ENCODE assay signal across 28 cellular contexts in genomic region chr13:34749046-34749445, GRCh38.
DNase-seq lines count a peak whose midpoint lies in the region; ATAC-seq and TF ChIP-seq lines count a peak whose summit lies in the region.
"Had no signal": no experiment of that assay in that cellular context is flagged by ENCODE, and none has a peak within 500 bp of the region (broad histone marks: within the 10 kb centered on the region; RNA-seq: fewer than 3 reads in every experiment).

No MANE protein-coding gene starts in this region.

- H2AK5ac ChIP-seq in mesendoderm (ENCODE audit: low read length): no peak overlapping the region

- no peak overlapping the region for H3K4me3 ChIP-seq in heart right ventricle
- H3K4me3 ChIP-seq in mesendoderm (ENCODE audit: low read length): no peak overlapping the region
- H3K4me3 ChIP-seq in uterus: no peak overlapping the region
- H3K4me3 ChIP-seq: right atrium auricular region, upper lobe of right lung had no signal

- WGBS in heart right ventricle, 2 donors: 94 to 96% methylated on average over 8 of the region's 8 CpGs
- WGBS in mesendoderm (ENCODE audit: extremely low coverage, insufficient coverage, low lambda C conversion rate): no CpG with 5 or more reads among the region's 8 CpGs

- no peak overlapping the region for H3K4me3 Mint-ChIP-seq in HFFc6
- H3K4me3 Mint-ChIP-seq: activated CD4-positive, alpha-beta T cell treated with anti-CD3 and anti-CD28 coated beads for 36 hours; activated naive CD4-positive, alpha-beta T cell treated with anti-CD3 and anti-CD28 coated beads, Interleukin-2, amount 10 ng/mL, durations not matched to agents 7 days and 5 days; activated T-cell treated with anti-CD3 and anti-CD28 coated beads, Interleukin-2, amount 50 U/mL, for 72 hours; IgD-negative memory B cell; memory B cell; natural killer cell; stimulated activated naive CD8-positive, alpha-beta T cell treated with anti-CD3 and anti-CD28 coated beads, Interleukin-15, amount 100 ng/mL, for 72 hours had no signal

- H3K27me3 ChIP-seq in heart right ventricle (no peaks in the 10 kb centered on the region), mesendoderm (ENCODE audit: insufficient read depth, low read length, poor library complexity) (no peaks in the 10 kb centered on the region), uterus (no peaks in the 10 kb centered on the region)
- H3K27me3 ChIP-seq: BLaER1, right atrium auricular region, upper lobe of right lung had no signal

- DNase-seq in heart right ventricle (no peak), Right ventricle myocardium superior (no peak), mesendoderm (peak; percentile 51), uterus (no peak), HFFc6 (no peak), T-helper 9 cell (no peak)
- DNase-seq: ACHN; activated CD4-positive, alpha-beta T cell treated with anti-CD3 and anti-CD28 coated beads for 36 hours; activated naive CD4-positive, alpha-beta T cell treated with anti-CD3 and anti-CD28 coated beads, Interleukin-2, amount 10 ng/mL, durations not matched to agents 7 days and 5 days; activated T-cell treated with anti-CD3 and anti-CD28 coated beads, Interleukin-2, amount 50 U/mL, for 72 hours; Caco-2; central memory CD4-positive, alpha-beta T cell; erythroblast; foreskin keratinocyte; islet precursor cell; natural killer cell; NCI-H1436 treated with DMSO at 0.1 percent for 48 hours; NCI-H2171; NCI-H774; stimulated activated CD4-positive, alpha-beta T cell treated with anti-CD3 and anti-CD28 coated beads, Interleukin-12 subunit alpha, Interleukin-12 subunit beta, amount 100 ng/mL, for 4 hours; stimulated activated naive CD8-positive, alpha-beta T cell treated with anti-CD3 and anti-CD28 coated beads, Interleukin-15, amount 100 ng/mL, for 72 hours; upper lobe of right lung had no signal

- H3K23ac ChIP-seq in mesendoderm (ENCODE audit: low read length): no peak overlapping the region

- TF ChIP-seq POLR2A in uterus (IDR thresholded peaks at IDR 0.05): no peak

- H3K4ac ChIP-seq in mesendoderm (ENCODE audit: low read depth, low read length): no peak overlapping the region

- no peaks in the 10 kb centered on the region for H3K4me1 Mint-ChIP-seq in HFFc6 (ENCODE audit: low read depth)
- H3K4me1 Mint-ChIP-seq: activated CD4-positive, alpha-beta T cell treated with anti-CD3 and anti-CD28 coated beads for 36 hours; activated naive CD4-positive, alpha-beta T cell treated with anti-CD3 and anti-CD28 coated beads, Interleukin-2, amount 10 ng/mL, durations not matched to agents 7 days and 5 days; memory B cell; natural killer cell had no signal

- H4K5ac ChIP-seq in mesendoderm (ENCODE audit: low read length): no peak overlapping the region

- ATAC-seq in heart right ventricle (no peak), Right ventricle myocardium superior (ENCODE audit: poor library complexity) (no peak), GM21825 (IDR thresholded peaks at IDR 0.05; ENCODE audit: unreplicated experiment) (no peak)
- ATAC-seq: activated CD4-positive, alpha-beta T cell treated with anti-CD3 and anti-CD28 coated beads for 36 hours; activated T-cell treated with anti-CD3 and anti-CD28 coated beads, Interleukin-2, amount 50 U/mL, for 72 hours; natural killer cell; stimulated activated naive CD8-positive, alpha-beta T cell treated with anti-CD3 and anti-CD28 coated beads, Interleukin-15, amount 100 ng/mL, for 72 hours had no signal

- H3K9me3 ChIP-seq in heart right ventricle (peaks cover 0 to 30% (median 0%) of the 10 kb centered on the region in 11 donors), uterus (no peaks in the 10 kb centered on the region)
- H3K9me3 ChIP-seq: Caco-2, upper lobe of right lung had no signal

- H3K9me3 Mint-ChIP-seq in HFFc6: no peaks in the 10 kb centered on the region; the same call in 1 of the 2 replicates
- H3K9me3 Mint-ChIP-seq: activated naive CD4-positive, alpha-beta T cell treated with anti-CD3 and anti-CD28 coated beads, Interleukin-2, amount 10 ng/mL, durations not matched to agents 7 days and 5 days had no signal

- H3K4me1 ChIP-seq in heart right ventricle (peaks cover 11 to 42% (median 28%) of the 10 kb centered on the region in 9 donors), mesendoderm (ENCODE audit: control insufficient read depth, low read depth, low read length) (peaks cover 13% of the 10 kb centered on the region), uterus (peaks cover 0 to 7% of the 10 kb centered on the region in 2 donors)
- H3K4me1 ChIP-seq: Caco-2, foreskin keratinocyte, upper lobe of right lung had no signal

- H3K36me3 ChIP-seq in heart right ventricle (no peaks in the 10 kb centered on the region), mesendoderm (ENCODE audit: control insufficient read depth, insufficient read depth, low read length) (no peaks in the 10 kb centered on the region), uterus (no peaks in the 10 kb centered on the region)
- H3K36me3 ChIP-seq: BLaER1, right atrium auricular region, upper lobe of right lung had no signal

- H3K4me2 ChIP-seq in mesendoderm (ENCODE audit: low read length): no peak overlapping the region

- TF ChIP-seq CTCF in heart right ventricle (IDR thresholded peaks at IDR 0.05): no peak
- no peak for TF ChIP-seq CTCF in VCaP (conservative IDR thresholded peaks at IDR 0.05)
- no peak for TF ChIP-seq CTCF in uterus (IDR thresholded peaks at IDR 0.05)
- no peak for TF ChIP-seq CTCF in HFFc6 (IDR thresholded peaks at IDR 0.05)

- intact Hi-C loops in heart right ventricle (cut with DNase I): loop anchor here in 2 of 10 donors (10.0 kb wide), 2 partner anchors 196 to 584 kb away; partner anchors contain the start of gene NBEA (in 1 of the 2)
- intact Hi-C loops in Right ventricle myocardium superior (cut with DNase I): no loop called here
- intact Hi-C loops in uterus (cut with DNase I; ENCODE audit: low total_unique reads): no loop called here

- H2BK15ac ChIP-seq in mesendoderm (replicated peaks; ENCODE audit: low read depth): peak overlapping the region; percentile 57

- no peaks in the 10 kb centered on the region for H3K79me2 ChIP-seq in mesendoderm (ENCODE audit: control insufficient read depth, insufficient read depth, low read length)

- H4K8ac ChIP-seq in mesendoderm (ENCODE audit: low read depth, low read length): no peak overlapping the region

- peaks cover 3% of the 10 kb centered on the region; the same call in 1 of the 2 replicates for H3K27me3 Mint-ChIP-seq in HFFc6 (ENCODE audit: insufficient read depth)

- H3K9ac ChIP-seq in mesendoderm (ENCODE audit: low read length): no peak overlapping the region
- H3K9ac ChIP-seq: BLaER1 had no signal

- H3K56ac ChIP-seq in mesendoderm (ENCODE audit: low read length): no peak overlapping the region

- H2BK120ac ChIP-seq in mesendoderm (ENCODE audit: low read depth, low read length): no peak overlapping the region

- H3K36me3 Mint-ChIP-seq in HFFc6 (ENCODE audit: low read depth): no peaks in the 10 kb centered on the region
- H3K36me3 Mint-ChIP-seq: activated naive CD4-positive, alpha-beta T cell treated with anti-CD3 and anti-CD28 coated beads, Interleukin-2, amount 10 ng/mL, durations not matched to agents 7 days and 5 days; IgD-negative memory B cell; memory B cell; natural killer cell had no signal

- H3K27ac Mint-ChIP-seq in HFFc6: no peak overlapping the region
- H3K27ac Mint-ChIP-seq: activated CD4-positive, alpha-beta T cell treated with anti-CD3 and anti-CD28 coated beads for 36 hours; activated naive CD4-positive, alpha-beta T cell treated with anti-CD3 and anti-CD28 coated beads, Interleukin-2, amount 10 ng/mL, durations not matched to agents 7 days and 5 days; activated T-cell treated with anti-CD3 and anti-CD28 coated beads, Interleukin-2, amount 50 U/mL, for 72 hours; IgD-negative memory B cell; memory B cell; natural killer cell; stimulated activated naive CD8-positive, alpha-beta T cell treated with anti-CD3 and anti-CD28 coated beads, Interleukin-15, amount 100 ng/mL, for 72 hours had no signal

- H3K27ac ChIP-seq in heart right ventricle (peak overlapping the region in 9 of 10 donors; percentile 43 to 86 (median 74)), VCaP (peak overlapping the region; percentile 66), mesendoderm (ENCODE audit: low read depth, low read length) (no peak overlapping the region), uterus (peak overlapping the region; percentile 51 to 54)
- H3K27ac ChIP-seq: foreskin keratinocyte, upper lobe of right lung had no signal

- no peak overlapping the region for H2BK5ac ChIP-seq in mesendoderm (ENCODE audit: low read length)

- H3K79me1 ChIP-seq in mesendoderm (ENCODE audit: low read length): no peaks in the 10 kb centered on the region

- H3K18ac ChIP-seq in mesendoderm (ENCODE audit: low read length): no peak overlapping the region
